ENCODE assay signal across 19 cellular contexts in genomic region chr5:67033893-67034605, GRCh38.
A peak's percentile ranks its signal among the peaks of the same experiment; 100 is the strongest.
DNase-seq lines count a peak whose midpoint lies in the region; ATAC-seq and TF ChIP-seq lines count a peak whose summit lies in the region.
"Had no signal": no experiment of that assay in that cellular context is flagged by ENCODE, and none has a peak within 500 bp of the region (broad histone marks: within the 10 kb centered on the region; RNA-seq: fewer than 3 reads in every experiment).

No MANE protein-coding gene starts in this region.

- H3K27ac ChIP-seq in upper lobe of right lung = no peak overlapping the region
- H3K27ac ChIP-seq: dorsolateral prefrontal cortex, Peyer's patch, tibial artery had no signal

- H3K4me1 ChIP-seq in upper lobe of right lung = peaks cover 52% of the 10 kb centered on the region

- DNase-seq in activated naive CD4-positive, alpha-beta T cell treated with anti-CD3 and anti-CD28 coated beads, Interleukin-2, amount 50 U/mL, for 72 hours (ENCODE audit: low spot score in 2 of 2) = no peak
- no peak for DNase-seq in activated naive CD4-positive, alpha-beta T cell (lab: John Stamatoyannopoulos, UW)
- DNase-seq in choroid plexus epithelial cell (ENCODE audit: low read depth) (peak; percentile 42), left kidney (ENCODE audit: low read depth, low spot score) (peak; percentile 30), upper lobe of right lung (no peak), NCI-H510A (lab: John Stamatoyannopoulos, UW) (no peak)
- DNase-seq in stimulated activated naive CD4-positive, alpha-beta T cell treated with Interleukin-2 at 50 U/mL for 16 hours (lab: John Stamatoyannopoulos, UW) = no peak
- DNase-seq: activated B cell treated with CpG ODN at 0.5 μM for 24 hours; activated gamma-delta T cell; dorsolateral prefrontal cortex; NCI-H1930; NCI-H526 treated with DMSO at 0.1 percent for 48 hours; Peyer's patch; stimulated activated CD4-positive, alpha-beta T cell treated with anti-CD3 and anti-CD28 coated beads, Interleukin-4, amount 100 ng/mL, for 4 hours; SW 1271; tibial artery had no signal

- ATAC-seq in activated naive CD4-positive, alpha-beta T cell treated with anti-CD3 and anti-CD28 coated beads, Interleukin-2, amount 50 U/mL, for 72 hours = no peak
- ATAC-seq in upper lobe of right lung (peak; percentile 36), HG03469 (IDR thresholded peaks at IDR 0.05; ENCODE audit: unreplicated experiment) (no peak)
- ATAC-seq: natural killer cell treated with Interleukin-12 subunit alpha and Interleukin-12 subunit beta and Interleukin-15 and Interleukin-18, amount 100 ng/mL, for 72 hours had no signal

- H3K4me3 ChIP-seq in choroid plexus epithelial cell (ENCODE audit: low read depth, low read length) (no peak overlapping the region), upper lobe of right lung (no peak overlapping the region)
- H3K4me3 ChIP-seq: dorsolateral prefrontal cortex, Peyer's patch, tibial artery had no signal

- no peak for TF ChIP-seq CTCF in choroid plexus epithelial cell (conservative IDR thresholded peaks at IDR 0.05; ENCODE audit: low read depth, low read length)
- TF ChIP-seq CTCF in upper lobe of right lung (IDR thresholded peaks at IDR 0.05) = no peak

- no peaks in the 10 kb centered on the region for H3K9me3 Mint-ChIP-seq in activated naive CD4-positive, alpha-beta T cell treated with anti-CD3 and anti-CD28 coated beads, Interleukin-2, amount 50 U/mL, for 72 hours
- H3K9me3 Mint-ChIP-seq: activated B cell treated with CpG ODN at 0.5 μM for 24 hours; brain; natural killer cell treated with Interleukin-12 subunit alpha and Interleukin-12 subunit beta and Interleukin-15 and Interleukin-18, amount 100 ng/mL, for 72 hours had no signal

- peak overlapping the region; percentile 11 to 83 for H3K27ac Mint-ChIP-seq in activated naive CD4-positive, alpha-beta T cell treated with anti-CD3 and anti-CD28 coated beads, Interleukin-2, amount 50 U/mL, for 72 hours
- H3K27ac Mint-ChIP-seq: activated B cell treated with CpG ODN at 0.5 μM for 24 hours; natural killer cell treated with Interleukin-12 subunit alpha and Interleukin-12 subunit beta and Interleukin-15 and Interleukin-18, amount 100 ng/mL, for 72 hours had no signal

- H3K9me3 ChIP-seq in upper lobe of right lung = no peaks in the 10 kb centered on the region
- H3K9me3 ChIP-seq: Peyer's patch, tibial artery had no signal

- H3K27me3 ChIP-seq in upper lobe of right lung = no peaks in the 10 kb centered on the region
- H3K27me3 ChIP-seq: dorsolateral prefrontal cortex, Peyer's patch, tibial artery had no signal

- no peaks in the 10 kb centered on the region for H3K36me3 ChIP-seq in upper lobe of right lung
- H3K36me3 ChIP-seq: Peyer's patch, tibial artery had no signal

- no peaks in the 10 kb centered on the region for H3K36me3 Mint-ChIP-seq in activated naive CD4-positive, alpha-beta T cell treated with anti-CD3 and anti-CD28 coated beads, Interleukin-2, amount 50 U/mL, for 72 hours
- H3K36me3 Mint-ChIP-seq: brain; natural killer cell treated with Interleukin-12 subunit alpha and Interleukin-12 subunit beta and Interleukin-15 and Interleukin-18, amount 100 ng/mL, for 72 hours had no signal

- intact Hi-C loops in upper lobe of right lung (cut with DNase I) = no loop called here

Comparison
In these comparisons a context has a peak if more than half of its experiments do, and no peak if none do; other contexts are left out.
1. DNase-seq: peak in choroid plexus epithelial cell (single experiment) and left kidney (single experiment); none in activated naive CD4-positive, alpha-beta T cell treated with anti-CD3 and anti-CD28 coated beads, Interleukin-2, amount 50 U/mL, for 72 hours (0 of 2), activated naive CD4-positive, alpha-beta T cell (0 of 4), upper lobe of right lung (single experiment), stimulated activated naive CD4-positive, alpha-beta T cell treated with Interleukin-2 at 50 U/mL for 16 hours (single experiment) and NCI-H510A (single experiment).